In genomic region chr17:72992783-72993467, GRCh38 we compare ENCODE assay signal across 7 cellular contexts.
DNase-seq lines count a peak whose midpoint lies in the region; ATAC-seq and TF ChIP-seq lines count a peak whose summit lies in the region.
"Not testable (repeated sequence)": the region's sequence is repeated elsewhere in the genome, so short reads cannot be mapped to it uniquely, and the experiment has no call there.

No MANE protein-coding gene starts in this region.

- CTCF ChIA-PET in activated CD8-positive, alpha-beta T cell treated with anti-CD3 and anti-CD28 coated beads for 36 hours (lab: Charles Lee) = not testable (repeated sequence)

- not testable (repeated sequence) for H3K4me3 ChIP-seq in epithelial cell of esophagus (ENCODE audit: low read length)

- DNase-seq in T-helper 2 cell treated with Interferon-gamma antibody and Interleukin-4, amounts not matched to agents 5 μg/mL and 100 μg/mL, for 36 hours (ENCODE audit: low spot score) = peak; percentile 51
- DNase-seq in activated CD8-positive, alpha-beta T cell treated with anti-CD3 and anti-CD28 coated beads for 36 hours = peak; percentile 51
- peak; percentile 20 for DNase-seq in epithelial cell of esophagus (ENCODE audit: low read depth)
- peak; percentile 3 to 11 for DNase-seq in stimulated activated CD4-positive, alpha-beta T cell treated with anti-CD3 and anti-CD28 coated beads, Interleukin-12 subunit alpha, Interleukin-12 subunit beta, amount 100 ng/mL, for 24 hours (ENCODE audit: low read depth in 2 of 2)
- peak; percentile 46 for DNase-seq in stimulated activated CD8-positive, alpha-beta memory T cell treated with anti-CD3 and anti-CD28 coated beads, Interleukin-4, amount 100 ng/mL, for 48 hours

- not testable (repeated sequence) for H3K27me3 Mint-ChIP-seq in T-helper 2 cell treated with Interferon-gamma antibody and Interleukin-4, amounts not matched to agents 5 μg/mL and 100 μg/mL, for 36 hours (ENCODE audit: low read depth); activated CD8-positive, alpha-beta T cell treated with anti-CD3 and anti-CD28 coated beads for 36 hours; activated naive CD4-positive, alpha-beta T cell treated with anti-CD3 and anti-CD28 coated beads, Interleukin-2, amount 50 U/mL, for 24 hours

- H3K4me1 Mint-ChIP-seq in T-helper 2 cell treated with Interferon-gamma antibody and Interleukin-4, amounts not matched to agents 5 μg/mL and 100 μg/mL, for 36 hours (ENCODE audit: low read depth) = not testable (repeated sequence)
- peaks cover 16% of the 10 kb centered on the region for H3K4me1 Mint-ChIP-seq in activated CD8-positive, alpha-beta T cell treated with anti-CD3 and anti-CD28 coated beads for 36 hours (ENCODE audit: low read depth)
- H3K4me1 Mint-ChIP-seq in activated naive CD4-positive, alpha-beta T cell treated with anti-CD3 and anti-CD28 coated beads, Interleukin-2, amount 50 U/mL, for 24 hours = peaks cover 16% of the 10 kb centered on the region

- not testable (repeated sequence) for TF ChIP-seq CTCF in activated CD8-positive, alpha-beta T cell treated with anti-CD3 and anti-CD28 coated beads for 36 hours (IDR thresholded peaks at IDR 0.05); epithelial cell of esophagus (IDR thresholded peaks at IDR 0.05; ENCODE audit: insufficient read depth, low read depth, low read length, missing control alignments)

- H3K4me3 Mint-ChIP-seq in T-helper 2 cell treated with Interferon-gamma antibody and Interleukin-4, amounts not matched to agents 5 μg/mL and 100 μg/mL, for 36 hours = not testable (repeated sequence)
- H3K4me3 Mint-ChIP-seq in activated CD8-positive, alpha-beta T cell treated with anti-CD3 and anti-CD28 coated beads for 36 hours = peak overlapping the region; percentile 24
- H3K4me3 Mint-ChIP-seq in activated naive CD4-positive, alpha-beta T cell treated with anti-CD3 and anti-CD28 coated beads, Interleukin-2, amount 50 U/mL, for 24 hours = peak overlapping the region; percentile 33

- peak; percentile 59 for ATAC-seq in GM21825 (IDR thresholded peaks at IDR 0.05; ENCODE audit: unreplicated experiment)
- ATAC-seq in activated CD8-positive, alpha-beta T cell treated with anti-CD3 and anti-CD28 coated beads for 36 hours = peak; percentile 87

- not testable (repeated sequence) for H3K9me3 Mint-ChIP-seq in T-helper 2 cell treated with Interferon-gamma antibody and Interleukin-4, amounts not matched to agents 5 μg/mL and 100 μg/mL, for 36 hours; activated CD8-positive, alpha-beta T cell treated with anti-CD3 and anti-CD28 coated beads for 36 hours; activated naive CD4-positive, alpha-beta T cell treated with anti-CD3 and anti-CD28 coated beads, Interleukin-2, amount 50 U/mL, for 24 hours

- intact Hi-C loops in activated CD8-positive, alpha-beta T cell treated with anti-CD3 and anti-CD28 coated beads for 36 hours (cut with micrococcal nuclease) = not testable (repeated sequence)

- not testable (repeated sequence) for H3K27ac Mint-ChIP-seq in T-helper 2 cell treated with Interferon-gamma antibody and Interleukin-4, amounts not matched to agents 5 μg/mL and 100 μg/mL, for 36 hours
- H3K27ac Mint-ChIP-seq in activated CD8-positive, alpha-beta T cell treated with anti-CD3 and anti-CD28 coated beads for 36 hours = peak overlapping the region; percentile 57
- H3K27ac Mint-ChIP-seq in activated naive CD4-positive, alpha-beta T cell treated with anti-CD3 and anti-CD28 coated beads, Interleukin-2, amount 50 U/mL, for 24 hours = peak overlapping the region; percentile 27

- not testable (repeated sequence) for H3K36me3 Mint-ChIP-seq in T-helper 2 cell treated with Interferon-gamma antibody and Interleukin-4, amounts not matched to agents 5 μg/mL and 100 μg/mL, for 36 hours (ENCODE audit: low read depth); activated CD8-positive, alpha-beta T cell treated with anti-CD3 and anti-CD28 coated beads for 36 hours (ENCODE audit: low read depth); activated naive CD4-positive, alpha-beta T cell treated with anti-CD3 and anti-CD28 coated beads, Interleukin-2, amount 50 U/mL, for 24 hours

- POLR2A ChIA-PET in activated CD8-positive, alpha-beta T cell treated with anti-CD3 and anti-CD28 coated beads for 36 hours (lab: Charles Lee) = interaction anchor here (0.7 kb wide), 1 partner anchor 311 kb away, joined by 3 read pairs; no protein-coding TSS in a partner anchor
